Comparison of ENCODE assay signal across 8 cellular contexts in the genomic region with DNA sequence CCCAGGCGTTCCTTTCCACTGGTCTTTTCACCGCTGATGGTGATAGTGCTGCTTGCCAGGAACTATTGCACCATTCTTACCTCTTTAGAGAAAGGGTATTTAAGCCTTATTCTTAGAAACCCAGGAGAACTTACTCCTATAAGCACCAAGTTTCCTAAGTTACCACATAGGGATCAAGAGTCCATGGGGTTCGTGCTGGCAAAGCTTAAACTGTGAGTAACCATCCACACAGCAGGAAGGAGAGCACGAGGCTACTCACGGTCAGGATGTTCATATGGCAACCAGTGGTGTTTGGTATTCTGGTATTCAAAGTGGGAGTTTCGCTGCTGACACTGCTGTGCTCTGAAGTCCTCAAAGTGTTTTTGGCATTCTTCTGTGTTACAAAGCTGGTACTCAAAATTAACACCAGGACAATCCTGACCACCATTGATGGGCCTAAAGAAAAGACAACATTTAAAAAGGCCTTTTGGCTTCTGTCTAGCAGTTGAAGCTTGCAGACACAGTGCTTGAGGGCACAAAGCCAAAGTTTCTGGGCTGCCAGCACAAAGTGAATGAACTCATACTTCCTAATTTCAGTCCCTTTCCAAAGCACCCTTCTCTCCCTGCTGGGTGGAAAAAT.
A peak's percentile ranks its signal among the peaks of the same experiment; 100 is the strongest.
DNase-seq lines count a peak whose midpoint lies in the region; ATAC-seq and TF ChIP-seq lines count a peak whose summit lies in the region.

No MANE protein-coding gene starts in this region.

- no peaks in the 10 kb centered on the region for H3K9me3 Mint-ChIP-seq in activated T-helper 17 cell treated with anti-CD3 and anti-CD28 coated beads, Interleukin-2, amount 50 U/mL, for 72 hours
- no peaks in the 10 kb centered on the region for H3K9me3 Mint-ChIP-seq in naive thymus-derived CD4-positive, alpha-beta T cell

- in situ Hi-C loops in gastrocnemius medialis (cut with MboI; ENCODE audit: low sequenced_read_pairs in 4 of 4), result loop anchor here in 1 of 4 donors (25.0 kb wide), 1 partner anchor 700 kb away; no protein-coding TSS in a partner anchor

- ATAC-seq in GM18868 (IDR thresholded peaks at IDR 0.05; ENCODE audit: unreplicated experiment) (peak; percentile 85), gastrocnemius medialis (peak; percentile 42 to 66), GM21390 (IDR thresholded peaks at IDR 0.05; ENCODE audit: unreplicated experiment) (no peak), HG02840 (IDR thresholded peaks at IDR 0.05; ENCODE audit: low FRiP score, unreplicated experiment) (no peak)
- ATAC-seq in activated T-helper 17 cell treated with anti-CD3 and anti-CD28 coated beads, Interleukin-2, amount 50 U/mL, for 72 hours (replicated peaks), result no peak
- ATAC-seq in naive thymus-derived CD4-positive, alpha-beta T cell, result no peak

- no peak for TF ChIP-seq POLR2A in gastrocnemius medialis (IDR thresholded peaks at IDR 0.05)

- H3K4me1 ChIP-seq in hepatocyte (ENCODE audit: insufficient read depth) (peaks cover 5% of the 10 kb centered on the region), gastrocnemius medialis (peaks cover 10 to 13% of the 10 kb centered on the region in 2 donors)
- H3K4me1 ChIP-seq in naive thymus-derived CD4-positive, alpha-beta T cell (ENCODE audit: control insufficient read depth in 2 of 2, insufficient read depth in 2 of 2, low read length in 2 of 2), result no peaks in the 10 kb centered on the region

- TF ChIP-seq CTCF in hepatocyte (IDR thresholded peaks at IDR 0.05; ENCODE audit: poor library complexity), result no peak
- no peak for TF ChIP-seq CTCF in gastrocnemius medialis (IDR thresholded peaks at IDR 0.05 in 4 of 5, conservative IDR thresholded peaks at IDR 0.05 in 1 of 5)

- H3K27ac Mint-ChIP-seq in activated T-helper 17 cell treated with anti-CD3 and anti-CD28 coated beads, Interleukin-2, amount 50 U/mL, for 72 hours, result no peak overlapping the region
- no peak overlapping the region for H3K27ac Mint-ChIP-seq in naive thymus-derived CD4-positive, alpha-beta T cell

- H3K27ac ChIP-seq in hepatocyte (peak overlapping the region; percentile 1), gastrocnemius medialis (peak overlapping the region in 1 of 4 donors; percentile 16)
- no peak overlapping the region for H3K27ac ChIP-seq in naive thymus-derived CD4-positive, alpha-beta T cell (ENCODE audit: low read depth, low read length)

- no peaks in the 10 kb centered on the region for H3K4me1 Mint-ChIP-seq in activated T-helper 17 cell treated with anti-CD3 and anti-CD28 coated beads, Interleukin-2, amount 50 U/mL, for 72 hours
- H3K4me1 Mint-ChIP-seq in naive thymus-derived CD4-positive, alpha-beta T cell, result no peaks in the 10 kb centered on the region

- H3K27me3 ChIP-seq in hepatocyte, result no peaks in the 10 kb centered on the region
- no peaks in the 10 kb centered on the region for H3K27me3 ChIP-seq in gastrocnemius medialis
- no peaks in the 10 kb centered on the region for H3K27me3 ChIP-seq in naive thymus-derived CD4-positive, alpha-beta T cell (ENCODE audit: control insufficient read depth in 2 of 2, insufficient read depth in 2 of 2, low read length in 2 of 2)

- intact Hi-C loops in gastrocnemius medialis (cut with DNase I; ENCODE audit: low total_unique reads), result no loop called here
- intact Hi-C loops in naive thymus-derived CD4-positive, alpha-beta T cell (cut with micrococcal nuclease), result no loop called here

- no peaks in the 10 kb centered on the region for H3K27me3 Mint-ChIP-seq in activated T-helper 17 cell treated with anti-CD3 and anti-CD28 coated beads, Interleukin-2, amount 50 U/mL, for 72 hours
- peaks cover 0 to 13% (median 0%) of the 10 kb centered on the region in 5 donors for H3K27me3 Mint-ChIP-seq in naive thymus-derived CD4-positive, alpha-beta T cell

- no peak overlapping the region for H3K4me2 ChIP-seq in hepatocyte

- H2AFZ ChIP-seq in hepatocyte, result no peak overlapping the region

- H3K9me2 ChIP-seq in hepatocyte (replicated peaks; ENCODE audit: insufficient read depth), result no peaks in the 10 kb centered on the region

- 76% methylated on average over 6 of the region's 6 CpGs for WGBS in hepatocyte (ENCODE audit: low lambda C conversion rate, missing lambda C conversion rate)

- no peaks in the 10 kb centered on the region for H3K36me3 Mint-ChIP-seq in activated T-helper 17 cell treated with anti-CD3 and anti-CD28 coated beads, Interleukin-2, amount 50 U/mL, for 72 hours (ENCODE audit: low read depth)
- no peaks in the 10 kb centered on the region for H3K36me3 Mint-ChIP-seq in naive thymus-derived CD4-positive, alpha-beta T cell

- no peaks in the 10 kb centered on the region for H4K20me1 ChIP-seq in hepatocyte (ENCODE audit: insufficient read depth, poor library complexity, severe bottlenecking)

- H3K4me3 ChIP-seq in hepatocyte (no peak overlapping the region), gastrocnemius medialis (no peak overlapping the region)
- H3K4me3 ChIP-seq in naive thymus-derived CD4-positive, alpha-beta T cell (ENCODE audit: low read length), result no peak overlapping the region

- no peak overlapping the region for H3K4me3 Mint-ChIP-seq in activated T-helper 17 cell treated with anti-CD3 and anti-CD28 coated beads, Interleukin-2, amount 50 U/mL, for 72 hours
- H3K4me3 Mint-ChIP-seq in naive thymus-derived CD4-positive, alpha-beta T cell, result no peak overlapping the region

- CTCF ChIA-PET in naive thymus-derived CD4-positive, alpha-beta T cell (lab: Charles Lee), result interaction anchor here (0.6 to 1.2 kb wide), 2 partner anchors 10 to 929 kb away, joined by 3 to 5 read pairs; no protein-coding TSS in a partner anchor

- no peaks in the 10 kb centered on the region for H3K79me2 ChIP-seq in hepatocyte

- peak; percentile 91 for DNase-seq in astrocyte of the hippocampus (ENCODE audit: low read depth, low spot score)
- DNase-seq in hepatocyte (ENCODE audit: low spot score), result peak; percentile 55
- peak; percentile 28 to 40 for DNase-seq in gastrocnemius medialis
- no peak for DNase-seq in naive thymus-derived CD4-positive, alpha-beta T cell

- H3K9me3 ChIP-seq in hepatocyte (ENCODE audit: low read depth), result no peaks in the 10 kb centered on the region
- no peaks in the 10 kb centered on the region for H3K9me3 ChIP-seq in gastrocnemius medialis
- H3K9me3 ChIP-seq in naive thymus-derived CD4-positive, alpha-beta T cell (ENCODE audit: control insufficient read depth in 2 of 3, low read length in 3 of 3), result no peaks in the 10 kb centered on the region

- no peaks in the 10 kb centered on the region for H3K36me3 ChIP-seq in hepatocyte (replicated peaks; ENCODE audit: insufficient read depth, low read depth)
- no peaks in the 10 kb centered on the region for H3K36me3 ChIP-seq in gastrocnemius medialis
- no peaks in the 10 kb centered on the region for H3K36me3 ChIP-seq in naive thymus-derived CD4-positive, alpha-beta T cell (ENCODE audit: control insufficient read depth in 2 of 3, insufficient read depth in 3 of 3, low read length in 3 of 3)

- POLR2A ChIA-PET in naive thymus-derived CD4-positive, alpha-beta T cell (lab: Charles Lee), result no interaction called here

Comparison
In these comparisons a context has a peak if more than half of its experiments do, and no peak if none do; other contexts are left out.
1. ATAC-seq: peak in GM18868 (single experiment) and gastrocnemius medialis (2 of 2); none in GM21390 (single experiment), activated T-helper 17 cell treated with anti-CD3 and anti-CD28 coated beads, Interleukin-2, amount 50 U/mL, for 72 hours (single experiment), naive thymus-derived CD4-positive, alpha-beta T cell (single experiment) and HG02840 (single experiment).
2. DNase-seq: peak in astrocyte of the hippocampus (single experiment), hepatocyte (single experiment) and gastrocnemius medialis (2 of 2); none in naive thymus-derived CD4-positive, alpha-beta T cell (0 of 9).